In genomic region chr9:89425921-89426388, GRCh38 we compare ENCODE assay signal across 8 cellular contexts.
DNase-seq lines count a peak whose midpoint lies in the region; ATAC-seq and TF ChIP-seq lines count a peak whose summit lies in the region.

No MANE protein-coding gene starts in this region.

- no peaks in the 10 kb centered on the region for H3K27me3 ChIP-seq in uterus

- in situ Hi-C loops in ACHN (cut with HindIII; ENCODE audit: low pct_ligation_motif_present, low pct_unique_long_range_greater_than_20kb, low sequenced_read_pairs): no loop called here

- TF ChIP-seq POLR2A in uterus (IDR thresholded peaks at IDR 0.05): no peak

- peaks cover 57% of the 10 kb centered on the region for H3K36me3 Mint-ChIP-seq in activated T-helper 1 cell treated with anti-CD3 and anti-CD28 coated beads, Interleukin-12 subunit alpha, Interleukin-12 subunit beta, Interleukin-2, Interleukin-4 antibody, amounts not matched to agents 30 ng/mL and 10 ng/mL and 1 ng/mL, durations not matched to agents 14 hours and 24 hours and 36 hours (ENCODE audit: low read depth)
- no peaks in the 10 kb centered on the region for H3K36me3 Mint-ChIP-seq in natural killer cell

- H3K27ac ChIP-seq in uterus: no peak overlapping the region

- peak; percentile 6 for ATAC-seq in HG02678 (IDR thresholded peaks at IDR 0.05; ENCODE audit: unreplicated experiment)
- no peak for ATAC-seq in natural killer cell
- no peak for ATAC-seq in GM19397 (IDR thresholded peaks at IDR 0.05; ENCODE audit: unreplicated experiment)

- H3K27me3 Mint-ChIP-seq in activated T-helper 1 cell treated with anti-CD3 and anti-CD28 coated beads, Interleukin-12 subunit alpha, Interleukin-12 subunit beta, Interleukin-2, Interleukin-4 antibody, amounts not matched to agents 30 ng/mL and 10 ng/mL and 1 ng/mL, durations not matched to agents 14 hours and 24 hours and 36 hours (ENCODE audit: insufficient read depth): no peaks in the 10 kb centered on the region
- H3K27me3 Mint-ChIP-seq in natural killer cell (ENCODE audit: low read depth in 2 of 2): no peaks in the 10 kb centered on the region

- intact Hi-C loops in activated T-helper 1 cell treated with anti-CD3 and anti-CD28 coated beads, Interleukin-12 subunit alpha, Interleukin-12 subunit beta, Interleukin-2, Interleukin-4 antibody, amounts not matched to agents 30 ng/mL and 10 ng/mL and 1 ng/mL, durations not matched to agents 14 hours and 24 hours and 36 hours (cut with micrococcal nuclease): loop anchor here (10.0 kb wide), 1 partner anchor 1999 kb away; the partner anchor contains the start of gene NFIL3
- intact Hi-C loops in natural killer cell (cut with micrococcal nuclease): loop anchor here (1.0 to 10.0 kb wide), 6 partner anchors 17 to 96 kb away; no protein-coding TSS in a partner anchor
- intact Hi-C loops in uterus (cut with DNase I; ENCODE audit: low total_unique reads): no loop called here

- H3K4me3 ChIP-seq in uterus: no peak overlapping the region

- peaks cover 97% of the 10 kb centered on the region for H3K4me1 Mint-ChIP-seq in activated T-helper 1 cell treated with anti-CD3 and anti-CD28 coated beads, Interleukin-12 subunit alpha, Interleukin-12 subunit beta, Interleukin-2, Interleukin-4 antibody, amounts not matched to agents 30 ng/mL and 10 ng/mL and 1 ng/mL, durations not matched to agents 14 hours and 24 hours and 36 hours (ENCODE audit: low read depth)
- H3K4me1 Mint-ChIP-seq in natural killer cell: peaks cover 79 to 84% of the 10 kb centered on the region in 2 donors

- TF ChIP-seq CTCF in natural killer cell (IDR thresholded peaks at IDR 0.05) (no peak), uterus (IDR thresholded peaks at IDR 0.05) (no peak)

- no peaks in the 10 kb centered on the region for H3K4me1 ChIP-seq in uterus

- DNase-seq in EH (ENCODE audit: low read depth) (peak; percentile 6), natural killer cell (no peak), uterus (no peak), ACHN (no peak)
- DNase-seq in activated T-helper 1 cell treated with anti-CD3 and anti-CD28 coated beads, Interleukin-12 subunit alpha, Interleukin-12 subunit beta, Interleukin-2, Interleukin-4 antibody, amounts not matched to agents 30 ng/mL and 10 ng/mL and 1 ng/mL, durations not matched to agents 14 hours and 24 hours and 36 hours (ENCODE audit: low spot score): no peak
- DNase-seq in stimulated activated naive CD4-positive, alpha-beta T cell treated with Interleukin-2 at 50 U/mL for 16 hours (lab: John Stamatoyannopoulos, UW): no peak

- H3K9me3 Mint-ChIP-seq in activated T-helper 1 cell treated with anti-CD3 and anti-CD28 coated beads, Interleukin-12 subunit alpha, Interleukin-12 subunit beta, Interleukin-2, Interleukin-4 antibody, amounts not matched to agents 30 ng/mL and 10 ng/mL and 1 ng/mL, durations not matched to agents 14 hours and 24 hours and 36 hours: peaks cover 5% of the 10 kb centered on the region
- no peaks in the 10 kb centered on the region for H3K9me3 Mint-ChIP-seq in natural killer cell

- peak overlapping the region; percentile 100 for H3K27ac Mint-ChIP-seq in activated T-helper 1 cell treated with anti-CD3 and anti-CD28 coated beads, Interleukin-12 subunit alpha, Interleukin-12 subunit beta, Interleukin-2, Interleukin-4 antibody, amounts not matched to agents 30 ng/mL and 10 ng/mL and 1 ng/mL, durations not matched to agents 14 hours and 24 hours and 36 hours
- H3K27ac Mint-ChIP-seq in natural killer cell: peak overlapping the region; percentile 84 to 92

- no peaks in the 10 kb centered on the region for H3K36me3 ChIP-seq in uterus

- H3K9me3 ChIP-seq in uterus: no peaks in the 10 kb centered on the region

- peak overlapping the region; percentile 77 for H3K4me3 Mint-ChIP-seq in activated T-helper 1 cell treated with anti-CD3 and anti-CD28 coated beads, Interleukin-12 subunit alpha, Interleukin-12 subunit beta, Interleukin-2, Interleukin-4 antibody, amounts not matched to agents 30 ng/mL and 10 ng/mL and 1 ng/mL, durations not matched to agents 14 hours and 24 hours and 36 hours
- peak overlapping the region; percentile 71 for H3K4me3 Mint-ChIP-seq in natural killer cell
